ENCODE assay signal across 8 cellular contexts in the genomic region with DNA sequence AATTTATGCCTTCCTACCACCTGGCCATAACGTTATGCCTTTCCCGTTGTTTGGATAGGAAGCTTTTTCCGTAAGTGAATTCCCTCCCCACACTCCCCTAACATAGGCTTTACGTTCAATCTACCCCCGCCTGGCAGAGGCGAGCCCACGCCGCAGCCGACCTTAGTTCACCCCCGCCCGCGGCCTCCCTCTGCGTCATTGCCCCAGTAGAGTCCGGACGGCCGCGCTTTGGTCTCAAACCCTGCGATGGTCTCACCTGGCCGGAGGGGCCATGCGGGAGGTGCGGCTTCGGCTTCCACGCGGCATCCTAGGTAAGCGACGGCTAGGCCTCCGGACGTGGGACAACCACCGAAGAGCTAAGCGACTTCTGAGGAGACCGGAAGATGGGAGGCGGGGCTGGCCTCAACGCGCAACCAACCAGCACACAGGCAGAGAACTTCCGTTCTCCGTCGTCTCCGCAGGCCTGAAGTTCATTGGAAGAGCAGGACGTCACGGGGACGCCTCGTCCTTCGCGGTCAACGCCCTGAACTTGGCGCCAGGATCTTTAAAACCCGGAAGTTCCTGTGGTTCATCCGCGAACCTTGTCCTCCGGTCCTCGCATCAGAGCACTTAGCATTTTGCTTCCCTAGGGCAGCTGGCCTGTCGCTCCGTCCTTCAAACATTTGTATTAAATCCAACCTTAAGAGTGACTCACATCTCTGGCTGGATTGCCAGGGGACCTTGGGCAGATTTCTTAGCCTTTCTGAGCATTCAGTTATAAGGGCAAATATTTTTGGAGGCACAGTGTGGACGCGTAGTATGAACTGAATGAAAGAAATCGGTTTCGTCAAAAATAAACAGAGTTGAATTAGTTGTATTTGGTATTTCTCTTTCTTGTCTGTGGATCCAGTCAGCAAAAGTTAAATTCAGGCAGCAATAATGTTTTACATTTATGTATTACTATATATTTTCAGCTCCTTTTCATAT.
DNase-seq lines count a peak whose midpoint lies in the region; FAIRE-seq and TF ChIP-seq lines count a peak whose summit lies in the region.

A gene with protein sequence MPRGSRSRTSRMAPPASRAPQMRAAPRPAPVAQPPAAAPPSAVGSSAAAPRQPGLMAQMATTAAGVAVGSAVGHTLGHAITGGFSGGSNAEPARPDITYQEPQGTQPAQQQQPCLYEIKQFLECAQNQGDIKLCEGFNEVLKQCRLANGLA (minus strand): TSS at position 369 of the 966 bp plus-strand sequence. CDS start 63 bp downstream, at position 306.

- H3K4me1 Mint-ChIP-seq in nephron = peaks cover 14% of the 10 kb centered on the region
- peaks cover 38% of the 10 kb centered on the region for H3K4me1 Mint-ChIP-seq in stimulated activated naive CD8-positive, alpha-beta T cell treated with anti-CD3 and anti-CD28 coated beads, Interleukin-15, Interleukin-2, amounts not matched to agents 100 ng/mL and 50 ng/mL, for 24 hours (ENCODE audit: low read depth)

- no peak for TF ChIP-seq CTCF in RWPE1 (conservative IDR thresholded peaks at IDR 0.05; ENCODE audit: low read depth)
- no peak for TF ChIP-seq CTCF in nephron (IDR thresholded peaks at IDR 0.05; ENCODE audit: unreplicated experiment in 3 of 3)

- peak; percentile 98 for FAIRE-seq in H54 (lab: Jason Lieb, UNC)

- DNase-seq in EH (ENCODE audit: low read depth) = peak; percentile 99
- DNase-seq in H54 (ENCODE audit: insufficient read length, low spot score) = peak; percentile 100
- DNase-seq in LoVo (ENCODE audit: low spot score) = peak; percentile 100
- DNase-seq in RWPE1 (ENCODE audit: low spot score) = peak; percentile 98
- DNase-seq in activated T-helper 1 cell treated with anti-CD3 and anti-CD28 coated beads, Interleukin-2, amount 50 U/mL, for 16 hours (ENCODE audit: low read depth in 1 of 2, low spot score in 1 of 2) = peak; percentile 83 to 90
- peak; percentile 99 for DNase-seq in fibroblast of gingiva (ENCODE audit: low read depth)

- POLR2A ChIA-PET in RWPE1 (lab: Yijun Ruan, JAX; ENCODE audit: low non-redundant PET) = interaction anchor here (0.6 kb wide), 1 partner anchor 14 kb away, joined by 3 read pairs; the partner anchor contains the start of gene PHKG1

- H3K27me3 Mint-ChIP-seq in nephron (ENCODE audit: low read depth) = no peaks in the 10 kb centered on the region
- H3K27me3 Mint-ChIP-seq in stimulated activated naive CD8-positive, alpha-beta T cell treated with anti-CD3 and anti-CD28 coated beads, Interleukin-15, Interleukin-2, amounts not matched to agents 100 ng/mL and 50 ng/mL, for 24 hours = peaks cover 3% of the 10 kb centered on the region

- H3K36me3 Mint-ChIP-seq in nephron (ENCODE audit: low read depth) = peaks cover 17% of the 10 kb centered on the region
- peaks cover 41% of the 10 kb centered on the region for H3K36me3 Mint-ChIP-seq in stimulated activated naive CD8-positive, alpha-beta T cell treated with anti-CD3 and anti-CD28 coated beads, Interleukin-15, Interleukin-2, amounts not matched to agents 100 ng/mL and 50 ng/mL, for 24 hours (ENCODE audit: low read depth)

- CTCF ChIA-PET in RWPE1 (lab: Yijun Ruan, JAX) = interaction anchor here (0.6 kb wide), 1 partner anchor 222 kb away, joined by 3 read pairs; no protein-coding TSS in a partner anchor

- peaks cover 11% of the 10 kb centered on the region for H3K9me3 Mint-ChIP-seq in nephron
- peaks cover 6% of the 10 kb centered on the region for H3K9me3 Mint-ChIP-seq in stimulated activated naive CD8-positive, alpha-beta T cell treated with anti-CD3 and anti-CD28 coated beads, Interleukin-15, Interleukin-2, amounts not matched to agents 100 ng/mL and 50 ng/mL, for 24 hours

- peak within 1 kb of the TSS; percentile 92 to 99 (median 97) for H3K27ac Mint-ChIP-seq in nephron
- peak within 1 kb of the TSS; percentile 95 for H3K27ac Mint-ChIP-seq in stimulated activated naive CD8-positive, alpha-beta T cell treated with anti-CD3 and anti-CD28 coated beads, Interleukin-15, Interleukin-2, amounts not matched to agents 100 ng/mL and 50 ng/mL, for 24 hours

- peak; percentile 81 for TF ChIP-seq POLR2A in H54 (IDR thresholded peaks at IDR 0.05; ENCODE audit: low read depth, low read length)

- H3K27ac ChIP-seq in RWPE1 = peak within 1 kb of the TSS; percentile 87

- peak within 1 kb of the TSS; percentile 97 to 99 (median 97) for H3K4me3 Mint-ChIP-seq in nephron
- H3K4me3 Mint-ChIP-seq in stimulated activated naive CD8-positive, alpha-beta T cell treated with anti-CD3 and anti-CD28 coated beads, Interleukin-15, Interleukin-2, amounts not matched to agents 100 ng/mL and 50 ng/mL, for 24 hours = peak within 1 kb of the TSS; percentile 98

Comparison
In these comparisons a context has a peak if more than half of its experiments do, and no peak if none do; other contexts are left out.
1. Peak in every context shown above with its lines: DNase-seq and H3K27ac ChIP-seq.